ENCODE assay signal across 13 cellular contexts in the genomic region with DNA sequence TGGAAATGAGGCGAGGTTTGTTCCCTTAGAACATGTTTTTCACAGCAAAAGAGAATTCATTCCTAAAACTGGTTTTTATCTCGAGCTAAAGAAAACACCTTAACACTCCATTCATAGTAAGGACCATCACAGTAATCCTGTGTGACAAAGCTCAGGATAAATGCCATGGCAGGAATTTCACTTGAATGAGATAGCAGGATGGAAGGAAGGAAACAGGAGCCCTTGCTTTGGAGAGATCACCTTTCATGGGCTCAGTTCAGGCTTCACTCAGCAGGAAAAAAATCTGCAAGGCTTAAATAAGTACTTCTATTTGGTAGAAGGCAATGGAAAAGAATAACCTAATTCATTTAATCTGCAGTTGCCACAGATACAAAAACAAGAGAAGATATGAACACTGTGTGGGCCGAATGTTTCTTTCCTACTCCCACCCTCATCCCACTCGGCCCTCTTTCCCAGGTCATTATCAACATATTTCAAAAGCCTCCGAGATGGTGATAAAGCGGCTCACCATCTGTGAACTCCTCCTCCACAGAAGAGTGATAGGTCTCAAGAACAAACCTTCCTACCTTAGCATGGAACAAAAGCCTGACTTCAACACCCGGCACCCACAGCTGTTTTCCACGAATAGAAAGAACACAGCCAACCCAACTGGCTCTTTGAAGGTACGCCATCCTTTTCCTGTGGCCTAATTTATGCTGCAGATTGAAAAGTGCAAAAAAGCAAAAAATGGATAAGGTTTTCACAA. TPM values are rescaled to one million over a fixed set of nuclear protein-coding genes. Genes with fewer than 3 reads are reported as not detected.
DNase-seq lines count a peak whose midpoint lies in the region; ATAC-seq and TF ChIP-seq lines count a peak whose summit lies in the region.
"Had no signal": no experiment of that assay in that cellular context is flagged by ENCODE, and none has a peak within 500 bp of the region (broad histone marks: within the 10 kb centered on the region; RNA-seq: fewer than 3 reads in every experiment).

No MANE protein-coding gene starts in this region.

- no peaks in the 10 kb centered on the region for H3K36me3 ChIP-seq in HEK293 (ENCODE audit: control insufficient read depth in 2 of 2, insufficient read depth in 1 of 2, low read length in 2 of 2)
- no peaks in the 10 kb centered on the region for H3K36me3 ChIP-seq in skeletal muscle tissue (ENCODE audit: control insufficient read depth in 3 of 3, insufficient read depth in 3 of 3, low read length in 3 of 3)
- H3K36me3 ChIP-seq: breast epithelium, thoracic aorta had no signal

- H3K4me1 ChIP-seq in HEK293 (ENCODE audit: control insufficient read depth, insufficient read depth, low read length) (no peaks in the 10 kb centered on the region; the same call in 1 of the 2 replicates), skeletal muscle tissue (ENCODE audit: control insufficient read depth in 3 of 3, insufficient read depth in 3 of 3, low read length in 3 of 3) (peaks cover 32 to 38% (median 37%) of the 10 kb centered on the region in 3 donors)

- H3K4me3 Mint-ChIP-seq in WTC11 = no peak overlapping the region

- H3K4me1 Mint-ChIP-seq in WTC11 = peaks cover 16% of the 10 kb centered on the region

- no peaks in the 10 kb centered on the region for H3K27me3 ChIP-seq in skeletal muscle tissue (ENCODE audit: control insufficient read depth in 3 of 3, insufficient read depth in 3 of 3, low read length in 3 of 3)
- H3K27me3 ChIP-seq: breast epithelium had no signal

- no peak overlapping the region for H3K9ac ChIP-seq in skeletal muscle tissue (ENCODE audit: low read depth in 1 of 3, low read length in 3 of 3)

- no peaks in the 10 kb centered on the region for H3K27me3 Mint-ChIP-seq in WTC11 (ENCODE audit: low read depth)

- CTCF ChIA-PET in HEK293 (lab: Yijun Ruan, JAX) (interaction anchor here (0.6 to 1.1 kb wide), 2 partner anchors 14 to 27 kb away, joined by 3 read pairs; no protein-coding TSS in a partner anchor), WTC11 (lab: Charles Lee) (no interaction called here)

- H3K9me3 Mint-ChIP-seq in WTC11 = 0 out of 2 replicates have a peak, but pooled peaks cover 3% of the 10 kb centered on the region

- DNase-seq in WTC11 (ENCODE audit: low spot score) (no peak), amniotic epithelial cell (ENCODE audit: low read depth) (peak; percentile 21), NCI-H345 (lab: John Stamatoyannopoulos, UW) (no peak), NCI-H345 treated with DMSO at 0.1 percent for 48 hours (lab: John Stamatoyannopoulos, UW; ENCODE audit: unreplicated experiment) (no peak)
- DNase-seq: activated CD4-positive, CD25-positive, alpha-beta regulatory T cell treated with anti-CD3 and anti-CD28 coated beads, Interleukin-2, amount 50 U/mL, for 72 hours; DMS79 treated with DMSO at 0.1 percent for 48 hours; KBM-7 had no signal

- TF ChIP-seq CTCF in HEK293 (tag by site-specific recombination; IDR thresholded peaks at IDR 0.05) = no peak
- no peak for TF ChIP-seq CTCF in WTC11 (IDR thresholded peaks at IDR 0.05)

- H3K27ac ChIP-seq in HEK293 (ENCODE audit: extremely low read depth, low read depth, low read length) (no peak overlapping the region), skeletal muscle tissue (ENCODE audit: low read depth, low read length) (peak overlapping the region; percentile 39)
- H3K27ac ChIP-seq: RWPE1, thoracic aorta had no signal

- POLR2A ChIA-PET in HEK293 (lab: Yijun Ruan, JAX) (no interaction called here), WTC11 (lab: Charles Lee) (no interaction called here)

- no peaks in the 10 kb centered on the region for H3K36me3 Mint-ChIP-seq in WTC11

- peak; percentile 51; the same call in 1 of the 2 replicates for ATAC-seq in WTC11
- no peak for ATAC-seq in HG03196 (IDR thresholded peaks at IDR 0.05; ENCODE audit: unreplicated experiment)

- H3K9me3 ChIP-seq in HEK293 (ENCODE audit: control insufficient read depth, insufficient read depth, low read depth, low read length) (no peaks in the 10 kb centered on the region), skeletal muscle tissue (ENCODE audit: control insufficient read depth in 3 of 3, low read length in 3 of 3) (no peaks in the 10 kb centered on the region)
- H3K9me3 ChIP-seq: breast epithelium, thoracic aorta had no signal

- H3K4me3 ChIP-seq in HEK293 (ENCODE audit: low read depth, low read length) (no peak overlapping the region), skeletal muscle tissue (ENCODE audit: low read length in 3 of 3) (no peak overlapping the region)
- H3K4me3 ChIP-seq: breast epithelium, thoracic aorta had no signal

- H3K27ac Mint-ChIP-seq in WTC11 = no peak overlapping the region; the same call in 1 of the 2 replicates

TF ChIP-seq in HEK293, 187 proteins besides CTCF, POLR2A, EP300 and RAD21:
- TF ChIP-seq, protein P1, sequence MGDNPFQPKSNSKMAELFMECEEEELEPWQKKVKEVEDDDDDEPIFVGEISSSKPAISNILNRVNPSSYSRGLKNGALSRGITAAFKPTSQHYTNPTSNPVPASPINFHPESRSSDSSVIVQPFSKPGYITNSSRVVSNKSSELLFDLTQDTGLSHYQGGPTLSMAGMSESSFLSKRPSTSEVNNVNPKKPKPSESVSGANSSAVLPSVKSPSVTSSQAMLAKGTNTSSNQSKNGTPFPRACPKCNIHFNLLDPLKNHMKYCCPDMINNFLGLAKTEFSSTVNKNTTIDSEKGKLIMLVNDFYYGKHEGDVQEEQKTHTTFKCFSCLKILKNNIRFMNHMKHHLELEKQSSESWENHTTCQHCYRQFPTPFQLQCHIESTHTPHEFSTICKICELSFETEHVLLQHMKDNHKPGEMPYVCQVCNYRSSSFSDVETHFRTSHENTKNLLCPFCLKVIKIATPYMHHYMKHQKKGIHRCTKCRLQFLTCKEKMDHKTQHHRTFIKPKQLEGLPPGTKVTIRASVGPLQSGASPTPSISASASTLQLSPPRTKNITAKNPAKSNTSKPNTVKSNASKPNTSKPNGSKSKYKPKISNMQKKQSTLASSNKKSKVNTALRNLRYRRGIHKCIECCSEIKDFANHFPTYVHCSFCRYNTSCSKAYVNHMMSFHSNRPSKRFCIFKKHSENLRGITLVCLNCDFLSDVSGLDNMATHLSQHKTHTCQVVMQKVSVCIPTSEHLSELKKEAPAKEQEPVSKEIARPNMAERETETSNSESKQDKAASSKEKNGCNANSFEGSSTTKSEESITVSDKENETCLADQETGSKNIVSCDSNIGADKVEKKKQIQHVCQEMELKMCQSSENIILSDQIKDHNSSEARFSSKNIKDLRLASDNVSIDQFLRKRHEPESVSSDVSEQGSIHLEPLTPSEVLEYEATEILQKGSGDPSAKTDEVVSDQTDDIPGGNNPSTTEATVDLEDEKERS (tag by site-specific recombination; IDR thresholded peaks at IDR 0.05) = no peak
- TF ChIP-seq EGR2 (tag by site-specific recombination; IDR thresholded peaks at IDR 0.05; ENCODE audit: low read depth) (peak; percentile 94), ZFHX2 (tag by site-specific recombination; conservative IDR thresholded peaks at IDR 0.05) (peak; percentile 95)

TF ChIP-seq in WTC11, 78 proteins besides CTCF, POLR2A, EP300 and RAD21 (continues in another document):
- TF ChIP-seq, protein P2, sequence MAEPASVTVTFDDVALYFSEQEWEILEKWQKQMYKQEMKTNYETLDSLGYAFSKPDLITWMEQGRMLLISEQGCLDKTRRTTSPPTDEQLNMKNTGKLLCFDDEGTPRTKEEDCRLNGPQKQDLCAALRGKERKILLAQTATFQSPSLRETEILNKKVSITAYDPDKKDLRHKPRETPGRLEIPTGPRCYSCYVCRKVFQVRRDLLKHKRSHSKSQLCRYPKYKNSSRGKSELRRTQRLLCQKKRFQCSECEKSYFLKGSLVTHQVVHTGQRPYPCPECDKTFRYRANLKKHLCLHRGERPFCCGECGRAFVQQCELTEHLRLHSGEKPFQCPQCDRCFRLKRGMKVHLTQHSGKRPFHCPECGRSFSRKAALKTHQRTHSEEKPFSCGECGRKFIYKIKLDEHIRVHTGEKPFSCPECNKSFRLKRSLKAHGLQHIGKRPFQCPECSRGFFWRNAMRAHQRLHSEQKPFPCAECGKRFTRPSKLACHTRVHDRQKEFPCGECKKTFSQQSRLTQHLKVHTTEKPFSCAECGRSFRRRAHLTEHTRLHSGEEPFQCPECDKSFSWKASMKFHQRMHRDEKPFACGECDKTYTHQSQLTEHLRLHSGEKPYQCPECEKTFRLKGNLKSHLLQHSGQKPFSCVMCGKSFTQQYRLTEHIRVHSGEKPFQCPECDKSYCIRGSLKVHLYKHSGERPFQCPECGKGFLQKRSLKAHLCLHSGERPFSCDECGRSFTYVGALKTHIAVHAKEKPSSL (CRISPR knock-in tag; conservative IDR thresholded peaks at IDR 0.05) = no peak
- TF ChIP-seq KAT7 (CRISPR knock-in tag; IDR thresholded peaks at IDR 0.05; ENCODE audit: borderline replicate concordance) (no peak), ZNF416 (CRISPR knock-in tag; IDR thresholded peaks at IDR 0.05) (no peak), CREM (CRISPR knock-in tag; IDR thresholded peaks at IDR 0.05) (no peak), MXD4 (CRISPR knock-in tag; IDR thresholded peaks at IDR 0.05; ENCODE audit: borderline replicate concordance) (no peak)
- TF ChIP-seq, protein P3, sequence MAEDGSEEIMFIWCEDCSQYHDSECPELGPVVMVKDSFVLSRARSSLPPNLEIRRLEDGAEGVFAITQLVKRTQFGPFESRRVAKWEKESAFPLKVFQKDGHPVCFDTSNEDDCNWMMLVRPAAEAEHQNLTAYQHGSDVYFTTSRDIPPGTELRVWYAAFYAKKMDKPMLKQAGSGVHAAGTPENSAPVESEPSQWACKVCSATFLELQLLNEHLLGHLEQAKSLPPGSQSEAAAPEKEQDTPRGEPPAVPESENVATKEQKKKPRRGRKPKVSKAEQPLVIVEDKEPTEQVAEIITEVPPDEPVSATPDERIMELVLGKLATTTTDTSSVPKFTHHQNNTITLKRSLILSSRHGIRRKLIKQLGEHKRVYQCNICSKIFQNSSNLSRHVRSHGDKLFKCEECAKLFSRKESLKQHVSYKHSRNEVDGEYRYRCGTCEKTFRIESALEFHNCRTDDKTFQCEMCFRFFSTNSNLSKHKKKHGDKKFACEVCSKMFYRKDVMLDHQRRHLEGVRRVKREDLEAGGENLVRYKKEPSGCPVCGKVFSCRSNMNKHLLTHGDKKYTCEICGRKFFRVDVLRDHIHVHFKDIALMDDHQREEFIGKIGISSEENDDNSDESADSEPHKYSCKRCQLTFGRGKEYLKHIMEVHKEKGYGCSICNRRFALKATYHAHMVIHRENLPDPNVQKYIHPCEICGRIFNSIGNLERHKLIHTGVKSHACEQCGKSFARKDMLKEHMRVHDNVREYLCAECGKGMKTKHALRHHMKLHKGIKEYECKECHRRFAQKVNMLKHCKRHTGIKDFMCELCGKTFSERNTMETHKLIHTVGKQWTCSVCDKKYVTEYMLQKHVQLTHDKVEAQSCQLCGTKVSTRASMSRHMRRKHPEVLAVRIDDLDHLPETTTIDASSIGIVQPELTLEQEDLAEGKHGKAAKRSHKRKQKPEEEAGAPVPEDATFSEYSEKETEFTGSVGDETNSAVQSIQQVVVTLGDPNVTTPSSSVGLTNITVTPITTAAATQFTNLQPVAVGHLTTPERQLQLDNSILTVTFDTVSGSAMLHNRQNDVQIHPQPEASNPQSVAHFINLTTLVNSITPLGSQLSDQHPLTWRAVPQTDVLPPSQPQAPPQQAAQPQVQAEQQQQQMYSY (CRISPR knock-in tag; IDR thresholded peaks at IDR 0.05) = no peak

RNA-seq across cellular contexts. Expression of a gene that starts 28.9 kb away (rescaled TPM):
- total RNA-seq in WTC11 (2021) (2.2 to 2.6 TPM (median 2.3 TPM) in 3 replicates), skeletal muscle tissue (39.1 TPM)

Comparison
In these comparisons a context has a peak if more than half of its experiments do, and no peak if none do; other contexts are left out.
1. RNA of a gene that starts 28.9 kb away (total RNA-seq): 39.1 TPM in skeletal muscle tissue (single experiment); 2.2 to 2.6 TPM in WTC11; every median in the first group is over 10 times any median in the second.